ENCODE assay signal across 8 cellular contexts in the genomic region with DNA sequence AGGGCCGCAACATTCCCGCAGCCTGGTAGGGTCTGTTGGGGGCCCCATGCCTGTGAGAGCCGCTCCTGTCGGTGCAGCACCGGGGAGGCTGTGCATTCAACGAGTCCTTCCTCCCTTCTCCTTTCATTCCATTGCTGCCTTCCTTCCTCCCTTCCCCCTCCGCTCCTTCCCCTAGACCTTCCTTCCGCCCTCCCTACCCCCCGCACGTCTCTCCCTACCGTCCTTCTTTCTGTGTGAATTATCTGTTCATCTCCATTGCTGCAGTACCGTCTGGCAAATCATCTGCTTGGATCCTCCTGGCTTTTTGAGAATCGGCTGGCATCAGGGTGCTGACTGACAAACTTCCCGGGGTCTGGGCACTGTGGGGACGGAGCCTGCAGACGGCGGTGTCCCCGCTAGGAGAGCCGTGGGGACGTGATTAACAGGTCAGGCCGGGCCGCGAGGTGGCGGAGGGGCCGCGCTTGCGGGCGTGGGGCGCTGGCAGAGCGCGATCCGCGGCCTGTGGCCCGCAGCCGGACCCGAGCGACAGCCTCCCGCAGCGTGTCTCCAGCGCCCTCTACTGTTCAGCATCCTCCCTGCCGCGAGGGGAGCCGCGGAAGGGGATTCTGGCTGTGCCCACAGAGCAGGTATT. TPM values are rescaled to one million over a fixed set of nuclear protein-coding genes. Genes with fewer than 3 reads are reported as not detected.
DNase-seq lines count a peak whose midpoint lies in the region; ATAC-seq and TF ChIP-seq lines count a peak whose summit lies in the region.
"Not testable (repeated sequence)": the region's sequence is repeated elsewhere in the genome, so short reads cannot be mapped to it uniquely, and the experiment has no call there.

No MANE protein-coding gene starts in this region.

- not testable (repeated sequence) for H3K4me2 ChIP-seq in PC-3 (ENCODE audit: low read length)

- peak; percentile 88 for ATAC-seq in CD4-positive, alpha-beta T cell (ENCODE audit: poor library complexity)
- ATAC-seq in GM19438 (IDR thresholded peaks at IDR 0.05; ENCODE audit: low read depth, unreplicated experiment) (peak; percentile 65), HG02981 (IDR thresholded peaks at IDR 0.05; ENCODE audit: unreplicated experiment) (peak; percentile 75), PC-3 (peak; percentile 91), lower lobe of right lung (peak; percentile 90 to 97)

- H4K20me1 ChIP-seq in PC-3 (ENCODE audit: low read length): not testable (repeated sequence)

- not testable (repeated sequence) for H3K27me3 Mint-ChIP-seq in CD4-positive, alpha-beta T cell; activated naive CD4-positive, alpha-beta T cell treated with anti-CD3 and anti-CD28 coated beads, Interleukin-2, amount 50 U/mL, for 24 hours

- H3K9ac ChIP-seq in PC-3 (ENCODE audit: low read length): not testable (repeated sequence)

- not testable (repeated sequence) for H3K27ac Mint-ChIP-seq in CD4-positive, alpha-beta T cell; activated naive CD4-positive, alpha-beta T cell treated with anti-CD3 and anti-CD28 coated beads, Interleukin-2, amount 50 U/mL, for 24 hours

- not testable (repeated sequence) for H3K4me1 Mint-ChIP-seq in CD4-positive, alpha-beta T cell (ENCODE audit: low read depth); activated naive CD4-positive, alpha-beta T cell treated with anti-CD3 and anti-CD28 coated beads, Interleukin-2, amount 50 U/mL, for 24 hours

- not testable (repeated sequence) for TF ChIP-seq EP300 in esophagus muscularis mucosa (IDR thresholded peaks at IDR 0.05)

- POLR2A ChIA-PET in CD4-positive, alpha-beta T cell (lab: Charles Lee); PC-3 (lab: Charles Lee; ENCODE audit: unreplicated experiment): not testable (repeated sequence)

- BruUV-seq in PC-3 (replicated peaks; lab: Mats Ljungman, UMichigan): not testable (repeated sequence)

- intact Hi-C loops in CD4-positive, alpha-beta T cell (cut with DNase I, micrococcal nuclease); PC-3 (cut with micrococcal nuclease); esophagus muscularis mucosa (cut with DNase I); lower lobe of right lung (cut with DNase I); spleen (cut with DNase I; ENCODE audit: low total_unique reads): not testable (repeated sequence)

- DNase-seq in CD4-positive, alpha-beta T cell: peak in 3 of 10 experiments; percentile 10 to 16 (median 14)
- DNase-seq in PC-3 (peak; percentile 0), lower lobe of right lung (peak; percentile 60), spleen (peak; percentile 78)
- DNase-seq in esophagus muscularis mucosa (ENCODE audit: extremely low spot score): not testable (repeated sequence)

- not testable (repeated sequence) for TF ChIP-seq CTCF in CD4-positive, alpha-beta T cell (IDR thresholded peaks at IDR 0.05); PC-3 (conservative IDR thresholded peaks at IDR 0.05; ENCODE audit: low read depth, low read length)
- TF ChIP-seq CTCF in esophagus muscularis mucosa (IDR thresholded peaks at IDR 0.05) (peak in 1 of 3 experiments; percentile 10), lower lobe of right lung (IDR thresholded peaks at IDR 0.05) (peak; percentile 14), spleen (IDR thresholded peaks at IDR 0.05 in 8 of 11, conservative IDR thresholded peaks at IDR 0.05 in 3 of 11) (peak in 2 of 11 experiments; percentile 31 to 43)

- peak overlapping the region; percentile 18; the same call in 1 of the 2 replicates for H3K4me3 ChIP-seq in PC-3 (ENCODE audit: low read length)
- peak overlapping the region; percentile 49 to 58 (median 54) for H3K4me3 ChIP-seq in esophagus muscularis mucosa
- H3K4me3 ChIP-seq in lower lobe of right lung: peak overlapping the region; percentile 52
- H3K4me3 ChIP-seq in spleen: peak overlapping the region in 6 of 8 donors; percentile 21 to 62 (median 38)

- not testable (repeated sequence) for TF ChIP-seq POLR2A in esophagus muscularis mucosa (IDR thresholded peaks at IDR 0.05; ENCODE audit: low read depth); spleen (IDR thresholded peaks at IDR 0.05)

- H3K9me3 Mint-ChIP-seq in CD4-positive, alpha-beta T cell; activated naive CD4-positive, alpha-beta T cell treated with anti-CD3 and anti-CD28 coated beads, Interleukin-2, amount 50 U/mL, for 24 hours: not testable (repeated sequence)

- H3K27me3 ChIP-seq in CD4-positive, alpha-beta T cell (ENCODE audit: control insufficient read depth, insufficient read depth, low read length); PC-3 (ENCODE audit: low read length); esophagus muscularis mucosa; lower lobe of right lung (ENCODE audit: low read depth); spleen (replicated peaks in 1 of 7): not testable (repeated sequence)

- not testable (repeated sequence) for H3K36me3 Mint-ChIP-seq in CD4-positive, alpha-beta T cell (ENCODE audit: low read depth); activated naive CD4-positive, alpha-beta T cell treated with anti-CD3 and anti-CD28 coated beads, Interleukin-2, amount 50 U/mL, for 24 hours

- H3K9me2 ChIP-seq in PC-3 (replicated peaks; ENCODE audit: low read length): not testable (repeated sequence)

- H3K9me3 ChIP-seq in CD4-positive, alpha-beta T cell (ENCODE audit: control insufficient read depth, low read length); PC-3 (ENCODE audit: low read length); esophagus muscularis mucosa; lower lobe of right lung; spleen: not testable (repeated sequence)

- WGBS in esophagus muscularis mucosa: 0% methylated on average over 5 of the region's 44 CpGs
- WGBS in spleen, 5 donors: 0 to 3% (median 0%) methylated on average over 6 to 29 of the region's 44 CpGs

- CTCF ChIA-PET in CD4-positive, alpha-beta T cell (lab: Charles Lee); PC-3 (lab: Charles Lee): not testable (repeated sequence)

- H3K4me1 ChIP-seq in PC-3 (ENCODE audit: insufficient read depth, low read length); esophagus muscularis mucosa; lower lobe of right lung; spleen: not testable (repeated sequence)

- H3F3A ChIP-seq in PC-3 (ENCODE audit: low read length, unreplicated experiment): not testable (repeated sequence)

- H3K27ac ChIP-seq in CD4-positive, alpha-beta T cell (ENCODE audit: low read depth, low read length); PC-3 (ENCODE audit: low read length): not testable (repeated sequence)
- H3K27ac ChIP-seq in esophagus muscularis mucosa (replicated peaks in 1 of 4): peak overlapping the region; percentile 63 to 71 (median 65)
- peak overlapping the region; percentile 62 for H3K27ac ChIP-seq in lower lobe of right lung
- H3K27ac ChIP-seq in spleen: peak overlapping the region in 5 of 8 donors; percentile 33 to 77 (median 69)

- not testable (repeated sequence) for H3K36me3 ChIP-seq in PC-3 (ENCODE audit: low read depth, low read length); esophagus muscularis mucosa; lower lobe of right lung; spleen

- H3K4me3 Mint-ChIP-seq in CD4-positive, alpha-beta T cell: not testable (repeated sequence)
- H3K4me3 Mint-ChIP-seq in activated naive CD4-positive, alpha-beta T cell treated with anti-CD3 and anti-CD28 coated beads, Interleukin-2, amount 50 U/mL, for 24 hours: peak overlapping the region; percentile 62

- H2AFZ ChIP-seq in PC-3 (ENCODE audit: low read length): not testable (repeated sequence)

- not testable (repeated sequence) for H3K79me2 ChIP-seq in PC-3 (ENCODE audit: low read length)

RNA-seq across cellular contexts. Expression of gene SYT15, which starts 18.8 kb away (rescaled TPM):
- under 1 TPM; 0.17 to 0.77 TPM for total RNA-seq in CD4-positive, alpha-beta T cell
- total RNA-seq in PC-3 (2014; rRNA removed) (not detected in 2 replicates), esophagus muscularis mucosa (1 to 10 TPM; 2.1 to 7.4 (median 5.4) TPM), lower lobe of right lung (34.5 TPM), spleen (1 to 10 TPM in 6 of 7 donors, under 1 TPM in 1; 0.92 to 8.4 (median 3.2) TPM)
- polyA plus RNA-seq in spleen: 1 to 10 TPM in 2 of 3 donors, under 1 TPM in 1; 0.20 to 1.5 (median 1.0) TPM

RNA-seq across cellular contexts. Expression of gene GPRIN2, which starts 41.3 kb away (rescaled TPM):
- total RNA-seq in CD4-positive, alpha-beta T cell: not detected
- total RNA-seq in PC-3 (2014; rRNA removed) (3.1 and 5.8 TPM in 2 replicates), esophagus muscularis mucosa (1 to 10 TPM in 2 of 4 donors, not detected in 2; 1.3 to 2.2 TPM), lower lobe of right lung (42.1 TPM), spleen (not detected)
- polyA plus RNA-seq in spleen: not detected
